Comparison of ENCODE assay signal across 8 cellular contexts in the genomic region with DNA sequence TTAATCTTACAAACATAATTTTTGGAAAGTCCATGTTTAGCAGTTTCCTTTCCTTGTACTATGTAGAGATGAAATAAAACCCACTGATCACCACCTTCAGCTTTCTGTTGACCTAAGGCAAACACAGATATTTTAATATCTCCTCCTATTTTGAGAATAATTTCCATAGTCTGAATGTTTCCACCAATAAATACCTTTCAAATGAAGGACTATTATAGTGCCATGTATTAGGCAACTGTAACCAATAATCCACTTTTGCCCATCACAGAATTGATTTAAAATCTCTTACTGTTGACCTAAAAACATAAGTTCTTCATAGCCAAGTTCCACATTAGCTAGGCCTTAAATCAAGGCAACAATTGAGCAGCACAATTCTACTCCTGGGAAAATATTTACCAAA. TPM values are rescaled to one million over a fixed set of nuclear protein-coding genes. Genes with fewer than 3 reads are reported as not detected.
DNase-seq lines count a peak whose midpoint lies in the region; ATAC-seq and TF ChIP-seq lines count a peak whose summit lies in the region.

No MANE protein-coding gene starts in this region.

- intact Hi-C loops in posterior cingulate gyrus (cut with DNase I), result loop anchor here (5.0 kb wide), 2 partner anchors 116 to 379 kb away; no protein-coding TSS in a partner anchor

- in situ Hi-C loops in Caki2 (cut with HindIII; ENCODE audit: low pct_unique_long_range_greater_than_20kb, low sequenced_read_pairs), result no loop called here

- no peak for ATAC-seq in GM18502 (IDR thresholded peaks at IDR 0.05; ENCODE audit: poor library complexity, unreplicated experiment)

- DNase-seq in Caki2 (ENCODE audit: low read depth), result peak; percentile 7
- DNase-seq in OCI-M1 (lab: John Stamatoyannopoulos, UW), result peak; percentile 76
- no peak for DNase-seq in epithelial cell of proximal tubule (ENCODE audit: low read depth)
- DNase-seq in pons (ENCODE audit: low spot score), result peak; percentile 38
- DNase-seq in T1000 (lab: John Stamatoyannopoulos, UW), result no peak
- DNase-seq in posterior cingulate gyrus, result no peak
- DNase-seq in COLO829 (ENCODE audit: low spot score), result no peak

- H3K4me3 ChIP-seq in epithelial cell of proximal tubule (ENCODE audit: low read depth, low read length), result peak overlapping the region; percentile 78

- no peak for TF ChIP-seq CTCF in epithelial cell of proximal tubule (conservative IDR thresholded peaks at IDR 0.05; ENCODE audit: low read depth, low read length)

RNA-seq across cellular contexts. Expression of gene CDC42BPA, which starts 1.8 kb away (rescaled TPM):
- 11.8 and 47.3 TPM in 2 replicates for total RNA-seq in Caki2 (2014; rRNA removed; shearing (Covaris generic); ENCODE audit: low replicate concordance)
- 13.2 and 15.6 TPM in 2 replicates for total RNA-seq in epithelial cell of proximal tubule

Comparison
In these comparisons a context has a peak if more than half of its experiments do, and no peak if none do; other contexts are left out.
1. DNase-seq: peak in Caki2 (single experiment), OCI-M1 (single experiment) and pons (single experiment); none in epithelial cell of proximal tubule (single experiment), T1000 (single experiment), posterior cingulate gyrus (0 of 10) and COLO829 (single experiment).